In the genomic region with DNA sequence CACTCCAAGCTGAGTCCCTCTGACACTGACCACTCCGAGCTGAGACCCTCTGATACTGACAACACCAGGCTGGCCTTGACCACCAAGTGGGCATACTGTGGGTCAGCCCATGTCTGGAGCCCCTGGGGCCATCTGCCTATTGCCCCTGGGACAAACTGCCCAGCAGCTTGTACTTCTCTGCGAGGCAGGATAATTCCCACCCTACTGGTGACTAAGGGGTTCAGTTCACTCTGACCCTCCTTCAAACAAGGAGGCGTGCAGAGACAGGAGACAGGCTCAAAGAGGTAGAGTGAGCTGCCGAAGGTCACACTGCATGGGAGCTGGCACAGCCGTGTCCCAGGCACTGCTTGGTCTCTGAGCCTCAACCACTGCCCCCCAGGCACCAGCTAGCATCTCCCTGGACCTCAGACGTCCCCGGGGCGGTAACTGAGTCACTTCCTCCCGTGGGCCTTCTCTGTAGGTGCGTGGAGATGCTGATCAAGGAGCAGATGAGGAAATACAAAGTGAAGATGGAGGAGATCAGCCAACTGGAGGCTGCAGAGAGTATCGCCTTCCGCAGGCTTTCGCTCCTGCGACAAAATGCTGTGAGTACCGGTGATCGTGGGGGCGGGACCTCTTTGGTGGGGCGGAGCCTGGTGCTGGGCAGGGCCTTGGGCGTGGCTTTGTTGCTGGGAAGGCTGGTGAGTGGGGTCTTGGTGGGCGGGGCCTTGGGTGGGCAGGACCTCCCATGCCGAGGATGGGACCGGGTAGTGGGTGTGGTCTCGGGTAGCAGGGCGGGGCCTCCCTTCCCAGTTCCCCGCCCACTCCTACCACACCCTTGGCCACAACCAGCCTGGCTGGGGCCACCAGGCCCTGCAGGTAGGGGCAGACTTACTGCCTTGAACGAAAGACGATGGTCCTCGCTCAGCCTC, we compare ENCODE assay signal across 9 cellular contexts. TPM values are rescaled to one million over a fixed set of nuclear protein-coding genes. Genes with fewer than 3 reads are reported as not detected.
DNase-seq lines count a peak whose midpoint lies in the region; ATAC-seq and TF ChIP-seq lines count a peak whose summit lies in the region.
"Had no signal": no experiment of that assay in that cellular context is flagged by ENCODE, and none has a peak within 500 bp of the region (broad histone marks: within the 10 kb centered on the region; RNA-seq: fewer than 3 reads in every experiment).

No MANE protein-coding gene starts in this region.

- peaks cover 63% of the 10 kb centered on the region for H3K36me3 ChIP-seq in brain microvascular endothelial cell (replicated peaks)

- peak; percentile 44 for DNase-seq in activated CD4-positive, CD25-positive, alpha-beta regulatory T cell treated with anti-CD3 and anti-CD28 coated beads, Interleukin-2, amount 50 U/mL, for 72 hours
- no peak for DNase-seq in activated CD4-positive, CD25-positive, alpha-beta regulatory T cell (lab: John Stamatoyannopoulos, UW)
- DNase-seq in NCI-H82 (lab: John Stamatoyannopoulos, UW) (peak; percentile 97), neural crest cell (ENCODE audit: low read depth, low spot score) (peak; percentile 31), cerebellum (ENCODE audit: low spot score) (no peak), brain microvascular endothelial cell (no peak)
- DNase-seq in activated naive CD8-positive, alpha-beta T cell treated with anti-CD3 and anti-CD28 coated beads for 36 hours, result peak; percentile 61
- DNase-seq: psoas muscle had no signal

- no peak overlapping the region for H3K27ac ChIP-seq in brain microvascular endothelial cell
- H3K27ac ChIP-seq: psoas muscle had no signal

- no peaks in the 10 kb centered on the region for H3K27me3 ChIP-seq in brain microvascular endothelial cell (replicated peaks)

- no peaks in the 10 kb centered on the region for H3K27me3 Mint-ChIP-seq in activated naive CD8-positive, alpha-beta T cell treated with anti-CD3 and anti-CD28 coated beads for 36 hours
- no peaks in the 10 kb centered on the region for H3K27me3 Mint-ChIP-seq in neural crest cell (ENCODE audit: low read depth)

- peaks cover 21% of the 10 kb centered on the region for H3K36me3 Mint-ChIP-seq in activated naive CD8-positive, alpha-beta T cell treated with anti-CD3 and anti-CD28 coated beads for 36 hours
- peaks cover 21% of the 10 kb centered on the region for H3K36me3 Mint-ChIP-seq in neural crest cell (ENCODE audit: low read depth)

- in situ Hi-C loops in brain microvascular endothelial cell (cut with HindIII; ENCODE audit: low pct_ligation_motif_present, low sequenced_read_pairs), result no loop called here

- no peak overlapping the region for H3K4me3 ChIP-seq in brain microvascular endothelial cell (ENCODE audit: low read depth, low read length)
- H3K4me3 ChIP-seq: psoas muscle had no signal

- no peak overlapping the region for H3K4me3 Mint-ChIP-seq in activated naive CD8-positive, alpha-beta T cell treated with anti-CD3 and anti-CD28 coated beads for 36 hours
- peak overlapping the region; percentile 29 for H3K4me3 Mint-ChIP-seq in neural crest cell

- H3K9me3 Mint-ChIP-seq in activated naive CD8-positive, alpha-beta T cell treated with anti-CD3 and anti-CD28 coated beads for 36 hours, result no peaks in the 10 kb centered on the region
- H3K9me3 Mint-ChIP-seq in neural crest cell, result no peaks in the 10 kb centered on the region

- TF ChIP-seq CTCF in neural crest cell (conservative IDR thresholded peaks at IDR 0.05), result no peak
- no peak for TF ChIP-seq CTCF in brain microvascular endothelial cell (IDR thresholded peaks at IDR 0.05; ENCODE audit: low read depth, low read length, missing control alignments)

- H3K4me1 Mint-ChIP-seq in activated naive CD8-positive, alpha-beta T cell treated with anti-CD3 and anti-CD28 coated beads for 36 hours, result peaks cover 9% of the 10 kb centered on the region
- H3K4me1 Mint-ChIP-seq in neural crest cell, result peaks cover under 1% of the 10 kb centered on the region

- ATAC-seq in GM18873 (IDR thresholded peaks at IDR 0.05; ENCODE audit: low FRiP score, unreplicated experiment), result no peak

- H3K27ac Mint-ChIP-seq in activated naive CD8-positive, alpha-beta T cell treated with anti-CD3 and anti-CD28 coated beads for 36 hours, result peak overlapping the region; percentile 39
- H3K27ac Mint-ChIP-seq in neural crest cell (ENCODE audit: unreplicated experiment), result no peak overlapping the region

RNA-seq across cellular contexts. Expression of gene USE1, which starts 5.8 kb away (rescaled TPM):
- 10 to 100 TPM; 26.5 to 27.1 TPM for total RNA-seq in activated naive CD8-positive, alpha-beta T cell treated with anti-CD3 and anti-CD28 coated beads for 36 hours
- total RNA-seq in neural crest cell (15.7 and 17.6 TPM in 2 replicates), cerebellum (10.9 TPM)

RNA-seq across cellular contexts. Expression of gene OCEL1, which starts 16.6 kb away (rescaled TPM):
- 10 to 100 TPM; 11.9 to 12.6 TPM for total RNA-seq in activated naive CD8-positive, alpha-beta T cell treated with anti-CD3 and anti-CD28 coated beads for 36 hours
- total RNA-seq in neural crest cell, result 10.4 and 12.0 TPM in 2 replicates
- 2.4 TPM for total RNA-seq in cerebellum

RNA-seq across cellular contexts. Expression of gene NR2F6, which starts 36.3 kb away (rescaled TPM):
- total RNA-seq in activated naive CD8-positive, alpha-beta T cell treated with anti-CD3 and anti-CD28 coated beads for 36 hours, result 1 to 10 TPM; 6.9 to 7.1 TPM
- total RNA-seq in neural crest cell (52.8 and 57.6 TPM in 2 replicates), cerebellum (9.4 TPM)

RNA-seq across cellular contexts. Expression of gene USHBP1, which starts 55.2 kb away (rescaled TPM):
- total RNA-seq in activated naive CD8-positive, alpha-beta T cell treated with anti-CD3 and anti-CD28 coated beads for 36 hours, result not detected
- 0.23 and 0.57 TPM in 2 replicates for total RNA-seq in neural crest cell
- total RNA-seq in cerebellum, result 1.2 TPM

RNA-seq across cellular contexts. Expression of gene BABAM1, which starts 57.9 kb away (rescaled TPM):
- total RNA-seq in activated naive CD8-positive, alpha-beta T cell treated with anti-CD3 and anti-CD28 coated beads for 36 hours, result 100 to 1,000 TPM; 107 to 112 TPM
- total RNA-seq in neural crest cell (79.1 and 89.3 TPM in 2 replicates), cerebellum (38.1 TPM)

Comparison
In these comparisons a context has a peak if more than half of its experiments do, and no peak if none do; other contexts are left out.
1. DNase-seq: peak in activated CD4-positive, CD25-positive, alpha-beta regulatory T cell treated with anti-CD3 and anti-CD28 coated beads, Interleukin-2, amount 50 U/mL, for 72 hours (single experiment), NCI-H82 (single experiment), activated naive CD8-positive, alpha-beta T cell treated with anti-CD3 and anti-CD28 coated beads for 36 hours (single experiment) and neural crest cell (single experiment); none in activated CD4-positive, CD25-positive, alpha-beta regulatory T cell (0 of 4), cerebellum (single experiment) and brain microvascular endothelial cell (single experiment).